ENCODE assay signal across 31 cellular contexts in the genomic region with DNA sequence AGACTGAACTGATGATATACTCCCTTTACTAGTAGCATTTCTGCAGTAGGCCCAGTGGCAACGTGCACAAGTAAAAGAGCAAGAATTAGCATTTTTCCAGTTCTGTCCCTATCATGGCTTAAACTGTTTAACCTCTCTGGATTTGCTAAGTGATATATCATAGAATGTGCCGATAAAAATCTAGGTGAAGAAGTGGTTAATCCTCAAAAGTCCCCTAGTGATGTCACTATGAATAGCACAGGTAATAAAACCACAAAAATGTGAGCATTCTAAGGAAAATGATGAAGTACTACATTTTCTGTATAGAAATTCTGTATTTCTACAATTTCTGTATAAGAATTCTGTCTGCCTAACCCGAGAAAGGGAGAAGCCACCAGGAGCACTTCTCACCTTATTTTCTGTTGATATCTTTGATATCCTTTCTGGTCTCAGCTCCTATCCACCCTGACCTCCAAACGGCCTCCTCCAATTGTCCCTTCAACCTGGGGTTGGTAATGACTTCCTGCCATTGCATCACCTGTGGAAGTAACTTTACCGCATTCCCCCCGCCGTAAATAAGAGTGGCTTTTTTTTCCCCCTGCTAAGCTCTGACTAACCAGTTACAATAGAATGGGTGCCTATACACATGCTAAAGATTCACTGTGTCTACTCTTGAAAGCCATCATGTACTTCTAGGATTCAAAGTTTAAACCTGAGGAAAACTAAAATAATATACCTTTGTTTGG.
DNase-seq lines count a peak whose midpoint lies in the region; ATAC-seq, FAIRE-seq and TF ChIP-seq lines count a peak whose summit lies in the region.
"Had no signal": no experiment of that assay in that cellular context is flagged by ENCODE, and none has a peak within 500 bp of the region (broad histone marks: within the 10 kb centered on the region; RNA-seq: fewer than 3 reads in every experiment).

No MANE protein-coding gene starts in this region.

- no peak for TF ChIP-seq CTCF in K562 (IDR thresholded peaks at IDR 0.05 in 2 of 3, conservative IDR thresholded peaks at IDR 0.05 in 1 of 3; ENCODE audit: insufficient read depth in 2 of 3, low read depth in 1 of 3, low read length in 3 of 3)
- no peak for TF ChIP-seq CTCF in WERI-Rb-1 (IDR thresholded peaks at IDR 0.05; ENCODE audit: low read depth, low read length)
- TF ChIP-seq CTCF in colonic mucosa (IDR thresholded peaks at IDR 0.05), result no peak

- peaks cover 34% of the 10 kb centered on the region for H4K20me1 ChIP-seq in K562 (replicated peaks; ENCODE audit: control insufficient read depth, insufficient read depth, low read length)

- POLR2A ChIA-PET in K562 (lab: Yijun Ruan, JAX), result interaction anchor here (1.3 to 1.7 kb wide), 2 partner anchors 9 kb away, joined by 4 to 5 read pairs; no protein-coding TSS in a partner anchor

- no peaks in the 10 kb centered on the region for H3K9me1 ChIP-seq in K562 (ENCODE audit: control insufficient read depth, insufficient read depth, low read length)

- H3K79me2 ChIP-seq in K562 (ENCODE audit: control insufficient read depth, insufficient read depth, low read length), result peaks cover 100% of the 10 kb centered on the region

- WGBS in K562 (ENCODE audit: insufficient coverage, low coverage, missing lambda C conversion rate), result 39% methylated on average over 7 of the region's 7 CpGs

- H3K9me3 ChIP-seq in HUES6 (ENCODE audit: control insufficient read depth, insufficient read depth, low read depth, low read length), result peaks cover 3% of the 10 kb centered on the region; the same call in 1 of the 2 replicates
- no peaks in the 10 kb centered on the region for H3K9me3 ChIP-seq in K562 (replicated peaks; ENCODE audit: control insufficient read depth, insufficient read depth, low read depth, low read length)
- no peaks in the 10 kb centered on the region for H3K9me3 ChIP-seq in iPS-20b (ENCODE audit: insufficient read depth, low read depth, low read length)
- no peaks in the 10 kb centered on the region for H3K9me3 ChIP-seq in WERI-Rb-1 (ENCODE audit: severe bottlenecking)
- H3K9me3 ChIP-seq in colonic mucosa, result no peaks in the 10 kb centered on the region
- H3K9me3 ChIP-seq: ovary, upper lobe of right lung had no signal

- no peak overlapping the region for H3K4me3 ChIP-seq in HUES6 (ENCODE audit: low read depth, low read length)
- no peak overlapping the region for H3K4me3 ChIP-seq in K562
- H3K4me3 ChIP-seq in iPS-20b (ENCODE audit: low read length), result 0 out of 2 replicates have a peak overlapping the region, but pooled peaks have one; percentile 2
- no peak overlapping the region for H3K4me3 ChIP-seq in WERI-Rb-1 (ENCODE audit: low read depth, low read length)
- H3K4me3 ChIP-seq in colonic mucosa, result no peak overlapping the region
- H3K4me3 ChIP-seq: esophagus muscularis mucosa, heart right ventricle, lung, ovary, upper lobe of right lung had no signal

- H3K4me2 ChIP-seq in K562 (ENCODE audit: insufficient read depth, low read length), result peak overlapping the region; percentile 10; the same call in 1 of the 2 replicates

- peak; percentile 36; the same call in 1 of the 2 replicates for TF ChIP-seq EP300 in K562 (IDR thresholded peaks at IDR 0.05; ENCODE audit: low read length)

- CTCF ChIA-PET in K562 (lab: Yijun Ruan, JAX; ENCODE audit: low intra/inter-chr PET ratio), result no interaction called here

- DNase-seq in ELF-1 (ENCODE audit: low read depth, low spot score), result peak; percentile 32
- peak in 1 of 4 experiments; percentile 28 for DNase-seq in K562 (ENCODE audit: extremely low read depth in 1 of 4, low spot score in 3 of 4)
- DNase-seq in WERI-Rb-1, result no peak
- no peak for DNase-seq in dermis blood vessel endothelial cell
- no peak for DNase-seq in colonic mucosa
- DNase-seq: activated CD4-positive, alpha-beta T cell treated with anti-CD3 and anti-CD28 coated beads, Interleukin-2, amount 50 U/mL, for 48 hours; activated CD4-positive, CD25-positive, alpha-beta regulatory T cell; activated CD8-positive, alpha-beta memory T cell treated with anti-CD3 and anti-CD28 coated beads, Interleukin-2, amount 50 U/mL, for 48 hours; amygdala; CD8-positive, alpha-beta memory T cell; DMS53; effector memory CD4-positive, alpha-beta T cell; foreskin melanocyte; GF-D8; HCEC 1CT; heart right ventricle; Karpas-422; kidney; NCI-H510A; ovary; retina; SHP77 treated with DMSO at 0.1 percent for 48 hours; substantia nigra; SW 1271; upper lobe of right lung had no signal

- ATAC-seq in K562 (peak; percentile 42), GM18909 (IDR thresholded peaks at IDR 0.05; ENCODE audit: poor library complexity, unreplicated experiment) (no peak)
- ATAC-seq: heart right ventricle, upper lobe of right lung had no signal

- H3K36me3 ChIP-seq in HUES6 (ENCODE audit: control insufficient read depth, insufficient read depth, low read length), result no peaks in the 10 kb centered on the region
- H3K36me3 ChIP-seq in K562 (ENCODE audit: control insufficient read depth, insufficient read depth, low read length), result peaks cover 67% of the 10 kb centered on the region
- H3K36me3 ChIP-seq in iPS-20b (ENCODE audit: insufficient read depth, low read depth, low read length), result no peaks in the 10 kb centered on the region
- H3K36me3 ChIP-seq in WERI-Rb-1, result no peaks in the 10 kb centered on the region
- H3K36me3 ChIP-seq in colonic mucosa, result no peaks in the 10 kb centered on the region
- H3K36me3 ChIP-seq: esophagus muscularis mucosa, heart right ventricle, ovary, upper lobe of right lung had no signal

- H3K27ac ChIP-seq in HUES6 (ENCODE audit: low read depth, low read length), result peak overlapping the region; percentile 85
- peak overlapping the region; percentile 23; the same call in 2 of the 3 replicates for H3K27ac ChIP-seq in K562 (ENCODE audit: extremely low read depth, low read depth, low read length)
- peak overlapping the region; percentile 59 for H3K27ac ChIP-seq in iPS-20b (ENCODE audit: low read length)
- H3K27ac ChIP-seq in WERI-Rb-1, result no peak overlapping the region
- no peak overlapping the region for H3K27ac ChIP-seq in colonic mucosa
- H3K27ac ChIP-seq: esophagus muscularis mucosa, heart right ventricle, ovary, upper lobe of right lung had no signal

- H2AFZ ChIP-seq in K562 (ENCODE audit: low read depth, low read length), result no peak overlapping the region

- H3K4me1 ChIP-seq in HUES6 (ENCODE audit: control insufficient read depth, insufficient read depth, low read length) (peaks cover 39% of the 10 kb centered on the region), K562 (replicated peaks in 1 of 2; ENCODE audit: control insufficient read depth in 2 of 2, insufficient read depth in 2 of 2, low read length in 2 of 2) (peaks cover 18 to 53% of the 10 kb centered on the region in 2 experiments; a peak in 4 of 5 replicates), iPS-20b (ENCODE audit: insufficient read depth, low read length) (peaks cover 40% of the 10 kb centered on the region), colonic mucosa (no peaks in the 10 kb centered on the region)

- in situ Hi-C loops in K562 (cut with MboI), result no loop called here

- no TSS peak for BruUV-seq in K562 (replicated peaks; lab: Mats Ljungman, UMichigan)

- H3K27me3 ChIP-seq in HUES6 (ENCODE audit: control insufficient read depth, insufficient read depth, low read length) (no peaks in the 10 kb centered on the region), K562 (ENCODE audit: control insufficient read depth in 2 of 2, insufficient read depth in 2 of 2, low read length in 2 of 2) (no peaks in the 10 kb centered on the region), iPS-20b (ENCODE audit: insufficient read depth, low read length) (no peaks in the 10 kb centered on the region), WERI-Rb-1 (ENCODE audit: insufficient read depth, low read depth, severe bottlenecking) (no peaks in the 10 kb centered on the region), colonic mucosa (no peaks in the 10 kb centered on the region)
- H3K27me3 ChIP-seq: esophagus muscularis mucosa, heart right ventricle, ovary, upper lobe of right lung had no signal

- TF ChIP-seq POLR2A in K562 (conservative IDR thresholded peaks at IDR 0.05), result no peak

- FAIRE-seq in K562 (lab: Jason Lieb, UNC), result no peak
- FAIRE-seq: colon, kidney had no signal

- H3K9ac ChIP-seq in HUES6 (ENCODE audit: low read length) (no peak overlapping the region), K562 (ENCODE audit: insufficient read depth in 1 of 2, low read depth in 2 of 2, low read length in 2 of 2) (0 out of 4 replicates have a peak overlapping the region, but pooled peaks of 1 of the 2 experiments have one; percentile 5), iPS-20b (ENCODE audit: low read depth, low read length) (peak overlapping the region; percentile 44; the same call in 1 of the 2 replicates), colonic mucosa (ENCODE audit: low read depth in 2 of 2, low read length in 2 of 2) (no peak overlapping the region)

- TF ChIP-seq RAD21 in K562 (CRISPR knock-in tag; conservative IDR thresholded peaks at IDR 0.05 in 1 of 2, IDR thresholded peaks at IDR 0.05 in 1 of 2), result no peak

- intact Hi-C loops in K562 (cut with micrococcal nuclease), result no loop called here
- intact Hi-C loops in colonic mucosa (cut with DNase I), result no loop called here

TF ChIP-seq in K562, 482 proteins besides CTCF, POLR2A, EP300 and RAD21 (continues in another document):
- TF ChIP-seq FOS (IDR thresholded peaks at IDR 0.05; ENCODE audit: extremely low read depth, insufficient read length), result no peak
- peak; percentile 58; the same call in 1 of the 2 replicates for TF ChIP-seq SOX6 (IDR thresholded peaks at IDR 0.05)
- TF ChIP-seq DPF2 (IDR thresholded peaks at IDR 0.05), result 0 out of 2 replicates have a peak, but pooled peaks have one; percentile 21
- no peak for TF ChIP-seq RBM17 (IDR thresholded peaks at IDR 0.05; ENCODE audit: borderline replicate concordance, low read depth, low read length)
- TF ChIP-seq CEBPB (tag; IDR thresholded peaks at IDR 0.05), result peak; percentile 79
- TF ChIP-seq MEF2D (tag; conservative IDR thresholded peaks at IDR 0.05; ENCODE audit: low read depth), result no peak
- no peak for TF ChIP-seq TCFL5 (CRISPR knock-in tag; conservative IDR thresholded peaks at IDR 0.05)
- peak; percentile 87 for TF ChIP-seq CEBPG (CRISPR knock-in tag; IDR thresholded peaks at IDR 0.05)
- peak; percentile 56 to 85; a peak in 3 of 4 replicates for TF ChIP-seq CEBPG (tag; conservative IDR thresholded peaks at IDR 0.05 in 1 of 2, IDR thresholded peaks at IDR 0.05 in 1 of 2)
- TF ChIP-seq U2AF1 (optimal IDR thresholded peaks at IDR 0.05; ENCODE audit: low read depth, low read length), result no peak
- no peak for TF ChIP-seq NR2C2 (CRISPR knock-in tag; IDR thresholded peaks at IDR 0.05)
- TF ChIP-seq NR2C2 (tag; IDR thresholded peaks at IDR 0.05), result peak; percentile 47; the same call in 1 of the 2 replicates
- no peak for TF ChIP-seq POLR2H (tag; IDR thresholded peaks at IDR 0.05; ENCODE audit: low read depth)

Comparison
In these comparisons a context has a peak if more than half of its experiments do, and no peak if none do; other contexts are left out.
1. H3K27ac ChIP-seq: peak in HUES6 (single experiment), K562 (single experiment) and iPS-20b (single experiment); none in WERI-Rb-1 (single experiment) and colonic mucosa (single experiment).